1 cellular context compared by ENCODE assay signal in genomic region chr2:229921101-229921891, GRCh38.
TF ChIP-seq lines count a peak whose summit lies in the region.

No MANE protein-coding gene starts in this region.

TF ChIP-seq in HepG2, 621 proteins besides CTCF, POLR2A, EP300 and RAD21 (continued from another document and continues in another):
- no peak for TF ChIP-seq KLF13 (CRISPR knock-in tag; IDR thresholded peaks at IDR 0.05)
- no peak for TF ChIP-seq ZNF205 (CRISPR knock-in tag; IDR thresholded peaks at IDR 0.05)
- TF ChIP-seq FIP1L1 (IDR thresholded peaks at IDR 0.05; ENCODE audit: borderline replicate concordance, insufficient read depth, low read depth, low read length) = no peak
- no peak for TF ChIP-seq ZUFSP (CRISPR knock-in tag; IDR thresholded peaks at IDR 0.05; ENCODE audit: borderline replicate concordance)
- TF ChIP-seq MXD1 (CRISPR knock-in tag; IDR thresholded peaks at IDR 0.05) = no peak
- TF ChIP-seq MEF2D (CRISPR knock-in tag; IDR thresholded peaks at IDR 0.05) = 0 out of 2 replicates have a peak, but pooled peaks have one; percentile 37
- TF ChIP-seq ZNF773 (CRISPR knock-in tag; IDR thresholded peaks at IDR 0.05; ENCODE audit: borderline replicate concordance) = 0 out of 2 replicates have a peak, but pooled peaks have one; percentile 24
- no peak for TF ChIP-seq U2AF1 (optimal IDR thresholded peaks at IDR 0.05; ENCODE audit: low read depth, low read length)
- TF ChIP-seq ETS1 (CRISPR knock-in tag; IDR thresholded peaks at IDR 0.05) = peak; percentile 12; the same call in 1 of the 2 replicates
- no peak for TF ChIP-seq ZGPAT (CRISPR knock-in tag; IDR thresholded peaks at IDR 0.05)
- no peak for TF ChIP-seq ZBTB1 (CRISPR knock-in tag; IDR thresholded peaks at IDR 0.05; ENCODE audit: borderline replicate concordance)
- TF ChIP-seq ZNF691 (CRISPR knock-in tag; IDR thresholded peaks at IDR 0.05; ENCODE audit: borderline replicate concordance, low read depth) = no peak
- TF ChIP-seq RORA (CRISPR knock-in tag; IDR thresholded peaks at IDR 0.05) = no peak
- TF ChIP-seq TRAFD1 (CRISPR knock-in tag; IDR thresholded peaks at IDR 0.05; ENCODE audit: borderline replicate concordance) = no peak
- TF ChIP-seq ZBTB7A (CRISPR knock-in tag; IDR thresholded peaks at IDR 0.05) = no peak
- TF ChIP-seq PAWR (CRISPR knock-in tag; IDR thresholded peaks at IDR 0.05; ENCODE audit: borderline replicate concordance) = no peak
- 0 out of 2 replicates have a peak, but pooled peaks have one; percentile 40 for TF ChIP-seq DPF2 (CRISPR knock-in tag; IDR thresholded peaks at IDR 0.05; ENCODE audit: borderline replicate concordance, low read depth)
- TF ChIP-seq ZNF615 (CRISPR knock-in tag; IDR thresholded peaks at IDR 0.05; ENCODE audit: borderline replicate concordance) = no peak
- TF ChIP-seq CREB3 (CRISPR knock-in tag; IDR thresholded peaks at IDR 0.05) = no peak
- TF ChIP-seq ZBTB20 (CRISPR knock-in tag; IDR thresholded peaks at IDR 0.05; ENCODE audit: borderline replicate concordance, low read depth) = peak; percentile 46; the same call in 1 of the 2 replicates
- no peak for TF ChIP-seq MAFF (IDR thresholded peaks at IDR 0.05; ENCODE audit: low read depth, low read length)
- no peak for TF ChIP-seq MTA3 (CRISPR knock-in tag; IDR thresholded peaks at IDR 0.05)
- TF ChIP-seq RXRB (CRISPR knock-in tag; IDR thresholded peaks at IDR 0.05; ENCODE audit: borderline replicate concordance) = no peak; the same call in 1 of the 2 replicates
- TF ChIP-seq CSRNP2 (CRISPR knock-in tag; conservative IDR thresholded peaks at IDR 0.05; ENCODE audit: low read depth) = no peak
- TF ChIP-seq SRSF4 (IDR thresholded peaks at IDR 0.05; ENCODE audit: low read depth, low read length, poor library complexity, severe bottlenecking) = no peak
- TF ChIP-seq ZNF225 (CRISPR knock-in tag; IDR thresholded peaks at IDR 0.05) = no peak
- no peak for TF ChIP-seq ZNF496 (CRISPR knock-in tag; IDR thresholded peaks at IDR 0.05; ENCODE audit: insufficient replicate concordance)
- TF ChIP-seq ZSCAN29 (CRISPR knock-in tag; conservative IDR thresholded peaks at IDR 0.05) = 0 out of 2 replicates have a peak, but pooled peaks have one; percentile 14
- TF ChIP-seq ZNF33A (CRISPR knock-in tag; IDR thresholded peaks at IDR 0.05; ENCODE audit: borderline replicate concordance) = 0 out of 2 replicates have a peak, but pooled peaks have one; percentile 26
- 0 out of 2 replicates have a peak, but pooled peaks have one; percentile 30 for TF ChIP-seq ZNF598 (CRISPR knock-in tag; IDR thresholded peaks at IDR 0.05; ENCODE audit: borderline replicate concordance)
- no peak for TF ChIP-seq ZNF407 (CRISPR knock-in tag; IDR thresholded peaks at IDR 0.05; ENCODE audit: not compliant biosample characterization)
- no peak for TF ChIP-seq FLYWCH1 (CRISPR knock-in tag; IDR thresholded peaks at IDR 0.05)
- TF ChIP-seq MBNL3 (CRISPR knock-in tag; conservative IDR thresholded peaks at IDR 0.05) = no peak
- no peak for TF ChIP-seq ZMYM2 (CRISPR knock-in tag; IDR thresholded peaks at IDR 0.05)
- no peak for TF ChIP-seq MED13 (CRISPR knock-in tag; IDR thresholded peaks at IDR 0.05)
- TF ChIP-seq ZKSCAN8 (CRISPR knock-in tag; IDR thresholded peaks at IDR 0.05; ENCODE audit: borderline replicate concordance) = no peak
- TF ChIP-seq ARHGAP35 (CRISPR knock-in tag; IDR thresholded peaks at IDR 0.05; ENCODE audit: borderline replicate concordance) = no peak
- no peak for TF ChIP-seq DNMT1 (CRISPR knock-in tag; IDR thresholded peaks at IDR 0.05)
- TF ChIP-seq IRF9 (CRISPR knock-in tag; IDR thresholded peaks at IDR 0.05; ENCODE audit: borderline replicate concordance) = no peak
- TF ChIP-seq ZBTB42 (CRISPR knock-in tag; IDR thresholded peaks at IDR 0.05) = no peak
